9 cellular contexts compared by ENCODE assay signal in the genomic region with DNA sequence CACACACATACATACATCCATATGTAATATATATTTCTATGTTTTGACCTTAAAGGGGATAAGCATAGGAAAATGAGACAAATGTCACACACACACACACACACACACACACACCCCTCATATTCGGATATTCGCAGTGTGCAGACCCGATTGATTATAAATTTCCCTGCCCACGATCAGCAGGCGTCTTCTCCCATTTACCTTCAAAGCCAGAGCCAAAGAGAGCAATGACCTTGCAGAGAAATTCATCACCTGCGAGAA. TPM values are rescaled to one million over a fixed set of nuclear protein-coding genes. Genes with fewer than 3 reads are reported as not detected.
A peak's percentile ranks its signal among the peaks of the same experiment; 100 is the strongest.
DNase-seq lines count a peak whose midpoint lies in the region; ATAC-seq and TF ChIP-seq lines count a peak whose summit lies in the region.
"Had no signal": no experiment of that assay in that cellular context is flagged by ENCODE, and none has a peak within 500 bp of the region (broad histone marks: within the 10 kb centered on the region; RNA-seq: fewer than 3 reads in every experiment).

No MANE protein-coding gene starts in this region.

- intact Hi-C loops in left ventricle myocardium inferior (cut with micrococcal nuclease) (no loop called here), left cardiac atrium (cut with DNase I) (loop anchor here in 1 of 2 donors (5.0 kb wide), 3 partner anchors 50 to 105 kb away; no protein-coding TSS in a partner anchor)

- no peak for TF ChIP-seq CTCF in left ventricle myocardium inferior (IDR thresholded peaks at IDR 0.05; ENCODE audit: borderline replicate concordance)
- no peak for TF ChIP-seq CTCF in choroid plexus epithelial cell (conservative IDR thresholded peaks at IDR 0.05; ENCODE audit: low read depth, low read length)

- peak overlapping the region; percentile 72 for H3K9ac ChIP-seq in mucosa of stomach (ENCODE audit: low read length)

- no peak for ATAC-seq in left cardiac atrium
- ATAC-seq in HG03095 (IDR thresholded peaks at IDR 0.05; ENCODE audit: unreplicated experiment) = no peak
- no peak for ATAC-seq in HG02970 (IDR thresholded peaks at IDR 0.05; ENCODE audit: low FRiP score, unreplicated experiment)

- DNase-seq in left ventricle myocardium inferior = no peak
- DNase-seq in left cardiac atrium = no peak
- DNase-seq in choroid plexus epithelial cell (ENCODE audit: low read depth) = no peak
- DNase-seq in NCI-H2029 treated with DMSO at 0.1 percent for 48 hours (lab: John Stamatoyannopoulos, UW) = no peak

- H3K4me3 ChIP-seq in left ventricle myocardium inferior = peak overlapping the region; percentile 86
- H3K4me3 ChIP-seq in choroid plexus epithelial cell (ENCODE audit: low read depth, low read length) = peak overlapping the region; percentile 60
- H3K4me3 ChIP-seq in mucosa of stomach (ENCODE audit: low read length) = peak overlapping the region; percentile 67
- H3K4me3 ChIP-seq in urinary bladder (ENCODE audit: low read depth, low read length) = peak overlapping the region; percentile 69

- H3K36me3 ChIP-seq in left ventricle myocardium inferior = no peaks in the 10 kb centered on the region
- no peaks in the 10 kb centered on the region for H3K36me3 ChIP-seq in mucosa of stomach (ENCODE audit: control insufficient read depth, insufficient read depth, low read length)
- no peaks in the 10 kb centered on the region for H3K36me3 ChIP-seq in urinary bladder (ENCODE audit: insufficient read depth)

- peaks cover 7% of the 10 kb centered on the region for H3K27me3 ChIP-seq in left ventricle myocardium inferior (ENCODE audit: low read depth)
- H3K27me3 ChIP-seq in mucosa of stomach (ENCODE audit: control insufficient read depth, insufficient read depth, low read length) = no peaks in the 10 kb centered on the region

- 23% methylated on average over 6 of the region's 6 CpGs for WGBS in urinary bladder

- H3K9me3 ChIP-seq in left ventricle myocardium inferior (replicated peaks) = no peaks in the 10 kb centered on the region
- H3K9me3 ChIP-seq in mucosa of stomach (ENCODE audit: control insufficient read depth, low read length) = no peaks in the 10 kb centered on the region

- H3K4me1 ChIP-seq in left ventricle myocardium inferior = peaks cover 42% of the 10 kb centered on the region
- H3K4me1 ChIP-seq in mucosa of stomach (ENCODE audit: control insufficient read depth, insufficient read depth, low read length) = peaks cover 18% of the 10 kb centered on the region
- no peaks in the 10 kb centered on the region for H3K4me1 ChIP-seq in urinary bladder (ENCODE audit: insufficient read depth)

- peak overlapping the region; percentile 85 for H3K27ac ChIP-seq in left ventricle myocardium inferior (replicated peaks)
- H3K27ac ChIP-seq in urinary bladder (ENCODE audit: low read depth) = no peak overlapping the region

RNA-seq across cellular contexts. Expression of a gene that starts 0.5 kb away (rescaled TPM):
- 9.0 TPM for total RNA-seq in left ventricle myocardium inferior
- 1 to 10 TPM; 5.3 to 5.7 TPM for total RNA-seq in left cardiac atrium
- 7.2 TPM for total RNA-seq in urinary bladder
- polyA plus RNA-seq in urinary bladder = 0.66 TPM
- total RNA-seq: Daoy had no signal
